In the genomic region with DNA sequence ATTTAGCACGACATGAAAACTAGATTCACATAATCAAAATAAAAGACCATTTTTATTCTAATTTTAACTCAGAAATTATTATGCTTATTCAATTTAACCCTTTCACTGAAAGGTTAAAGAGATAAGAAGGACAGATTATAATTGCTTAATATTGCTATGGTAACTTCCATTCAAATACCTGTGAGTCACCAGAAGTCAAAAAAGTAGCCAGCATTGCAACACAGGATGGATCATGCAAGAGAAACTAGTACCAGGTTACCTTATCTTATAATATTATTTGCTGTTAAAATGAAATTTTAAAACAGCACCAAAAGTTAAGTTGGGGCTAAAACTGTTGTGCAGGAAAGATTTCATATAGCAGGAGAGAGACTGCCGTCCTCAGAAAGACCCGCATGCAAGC, we compare ENCODE assay signal across 11 cellular contexts. TPM values are rescaled to one million over a fixed set of nuclear protein-coding genes. Genes with fewer than 3 reads are reported as not detected.
DNase-seq lines count a peak whose midpoint lies in the region; ATAC-seq, FAIRE-seq and TF ChIP-seq lines count a peak whose summit lies in the region.
"Not testable (repeated sequence)": the region's sequence is repeated elsewhere in the genome, so short reads cannot be mapped to it uniquely, and the experiment has no call there.
"Had no signal": no experiment of that assay in that cellular context is flagged by ENCODE, and none has a peak within 500 bp of the region (broad histone marks: within the 10 kb centered on the region; RNA-seq: fewer than 3 reads in every experiment).

No MANE protein-coding gene starts in this region.

- H3K36me3 ChIP-seq in GM23248 (ENCODE audit: low read depth); IMR-90 (ENCODE audit: control insufficient read depth, insufficient read depth, low read length); bronchial epithelial cell (ENCODE audit: control insufficient read depth, insufficient read depth, low read length); mesenchymal stem cell (ENCODE audit: control insufficient read depth in 1 of 2, insufficient read depth in 2 of 2, low read depth in 1 of 2, low read length in 2 of 2): not testable (repeated sequence)

- not testable (repeated sequence) for H3K9me3 ChIP-seq in GM23248 (ENCODE audit: low read depth); IMR-90 (ENCODE audit: control insufficient read depth, insufficient read depth, low read length); mesenchymal stem cell (ENCODE audit: control insufficient read depth, low read length)

- not testable (repeated sequence) for H3K79me2 ChIP-seq in GM23248 (ENCODE audit: insufficient read depth)

- H3K79me1 ChIP-seq in IMR-90 (ENCODE audit: low read depth in 1 of 2, low read length in 2 of 2); mesenchymal stem cell (replicated peaks; ENCODE audit: low read length, poor library complexity, severe bottlenecking): not testable (repeated sequence)

- dilution Hi-C loops in IMR-90 (cut with HindIII; ENCODE audit: low sequenced_read_pairs, unreplicated experiment): not testable (repeated sequence)

- DNase-seq in GM23248 (peak; percentile 16), IMR-90 (peak; percentile 8), RWPE1 (ENCODE audit: low spot score) (peak; percentile 51), bronchial epithelial cell (ENCODE audit: low read depth) (peak; percentile 93), epithelial cell of esophagus (ENCODE audit: low read depth) (peak; percentile 89), fibroblast of pulmonary artery (ENCODE audit: low read depth) (peak; percentile 46), mesenchymal stem cell (peak; percentile 0)

- not testable (repeated sequence) for H3K4ac ChIP-seq in IMR-90 (ENCODE audit: low read depth, low read length); mesenchymal stem cell (ENCODE audit: low read depth in 1 of 2, low read length in 2 of 2)

- not testable (repeated sequence) for H4K20me1 ChIP-seq in GM23248 (ENCODE audit: insufficient read depth); IMR-90 (ENCODE audit: insufficient read depth, low read length)

- not testable (repeated sequence) for TF ChIP-seq RAD21 in IMR-90 (IDR thresholded peaks at IDR 0.05; ENCODE audit: low read length)

- intact Hi-C loops in IMR-90 (cut with micrococcal nuclease): not testable (repeated sequence)

- TF ChIP-seq POLR2A in IMR-90 (IDR thresholded peaks at IDR 0.05; ENCODE audit: low read depth, low read length): not testable (repeated sequence)

- not testable (repeated sequence) for H2BK15ac ChIP-seq in IMR-90 (ENCODE audit: low read depth, low read length); mesenchymal stem cell (ENCODE audit: low read depth, poor library complexity, severe bottlenecking)

- H3K23ac ChIP-seq in IMR-90 (ENCODE audit: low read depth, low read length); mesenchymal stem cell (ENCODE audit: low read length in 2 of 2): not testable (repeated sequence)

- not testable (repeated sequence) for H3K9me1 ChIP-seq in IMR-90 (ENCODE audit: insufficient read depth, low read length)

- not testable (repeated sequence) for H3K9me2 ChIP-seq in GM23248 (ENCODE audit: insufficient read depth)

- H3K4me3 ChIP-seq in GM23248; IMR-90 (ENCODE audit: insufficient read depth, low read depth, low read length); bronchial epithelial cell (ENCODE audit: low read depth, low read length); epithelial cell of esophagus (ENCODE audit: low read length); fibroblast of pulmonary artery (replicated peaks; ENCODE audit: low read depth, low read length); mesenchymal stem cell (ENCODE audit: insufficient read depth in 1 of 2, low read depth in 1 of 2, low read length in 2 of 2): not testable (repeated sequence)

- H4K91ac ChIP-seq in IMR-90 (ENCODE audit: insufficient read depth, low read depth, low read length); mesenchymal stem cell (ENCODE audit: low read length): not testable (repeated sequence)

- H4K8ac ChIP-seq in IMR-90 (ENCODE audit: low read depth in 2 of 2, low read length in 2 of 2); mesenchymal stem cell (ENCODE audit: low read length): not testable (repeated sequence)

- H2BK12ac ChIP-seq in mesenchymal stem cell (ENCODE audit: low read length in 2 of 2): not testable (repeated sequence)

- not testable (repeated sequence) for H3K18ac ChIP-seq in IMR-90 (ENCODE audit: low read depth, low read length); mesenchymal stem cell (ENCODE audit: low read depth in 1 of 2, low read length in 2 of 2)

- H2AK5ac ChIP-seq in IMR-90 (ENCODE audit: low read depth, low read length); mesenchymal stem cell (ENCODE audit: low read length, severe bottlenecking): not testable (repeated sequence)

- H2BK120ac ChIP-seq in IMR-90 (ENCODE audit: low read depth, low read length); mesenchymal stem cell (ENCODE audit: low read depth, low read length): not testable (repeated sequence)

- BruUV-seq in IMR-90 (replicated peaks; lab: Mats Ljungman, UMichigan): not testable (repeated sequence)

- H3K27ac ChIP-seq in GM23248; IMR-90 (ENCODE audit: insufficient read depth, low read length); RWPE1; mesenchymal stem cell (ENCODE audit: low read length, poor library complexity, severe bottlenecking): not testable (repeated sequence)

- in situ Hi-C loops in GM23248 (cut with MboI); IMR-90 (cut with MboI; ENCODE audit: low sequenced_read_pairs): not testable (repeated sequence)

- not testable (repeated sequence) for H3K14ac ChIP-seq in IMR-90 (replicated peaks; ENCODE audit: low read depth, low read length); mesenchymal stem cell (ENCODE audit: low read length in 2 of 2)

- not testable (repeated sequence) for H3K56ac ChIP-seq in IMR-90 (ENCODE audit: extremely low read depth, insufficient read depth, low read length)

- H3K9ac ChIP-seq in GM23248; IMR-90 (ENCODE audit: low read depth, low read length); mesenchymal stem cell (ENCODE audit: low read length): not testable (repeated sequence)

- not testable (repeated sequence) for H3F3A ChIP-seq in GM23248 (ENCODE audit: insufficient read depth)

- not testable (repeated sequence) for H2BK20ac ChIP-seq in IMR-90 (ENCODE audit: low read depth, low read length)

- not testable (repeated sequence) for H4K5ac ChIP-seq in IMR-90 (ENCODE audit: low read depth, low read length)

- not testable (repeated sequence) for FAIRE-seq in bronchial epithelial cell (lab: Jason Lieb, UNC)

- not testable (repeated sequence) for ATAC-seq in IMR-90 (ENCODE audit: low read depth)

- not testable (repeated sequence) for H3K27me3 ChIP-seq in GM23248 (replicated peaks; ENCODE audit: insufficient read depth); IMR-90 (ENCODE audit: control insufficient read depth, insufficient read depth, low read length); bronchial epithelial cell (ENCODE audit: control insufficient read depth, insufficient read depth, low read length); mesenchymal stem cell (ENCODE audit: control insufficient read depth in 1 of 2, insufficient read depth in 1 of 2, low read length in 2 of 2)

- H2BK5ac ChIP-seq in IMR-90 (ENCODE audit: low read depth, low read length, poor library complexity, severe bottlenecking); mesenchymal stem cell (ENCODE audit: low read depth, low read length, poor library complexity, severe bottlenecking): not testable (repeated sequence)

- TF ChIP-seq CTCF in IMR-90 (conservative IDR thresholded peaks at IDR 0.05; ENCODE audit: low read depth, low read length); RWPE1 (conservative IDR thresholded peaks at IDR 0.05; ENCODE audit: low read depth); bronchial epithelial cell (IDR thresholded peaks at IDR 0.05; ENCODE audit: insufficient read depth, low read length, severe bottlenecking); epithelial cell of esophagus (IDR thresholded peaks at IDR 0.05; ENCODE audit: insufficient read depth, low read depth, low read length, missing control alignments); fibroblast of pulmonary artery (IDR thresholded peaks at IDR 0.05; ENCODE audit: low read length, missing control alignments): not testable (repeated sequence)

- not testable (repeated sequence) for H2AFZ ChIP-seq in GM23248; IMR-90 (replicated peaks; ENCODE audit: low read length, poor library complexity); mesenchymal stem cell (ENCODE audit: low read depth, low read length)

- H2AK9ac ChIP-seq in IMR-90 (replicated peaks; ENCODE audit: low read depth, low read length, poor library complexity): not testable (repeated sequence)

- not testable (repeated sequence) for H3K4me1 ChIP-seq in GM23248 (ENCODE audit: insufficient read depth); IMR-90 (ENCODE audit: control insufficient read depth, insufficient read depth, low read length); mesenchymal stem cell (ENCODE audit: control insufficient read depth, insufficient read depth, low read depth, low read length)

- not testable (repeated sequence) for H3K4me2 ChIP-seq in GM23248 (ENCODE audit: unreplicated experiment); IMR-90 (ENCODE audit: low read depth, low read length); mesenchymal stem cell (ENCODE audit: low read length, poor library complexity, severe bottlenecking)

- CTCF ChIA-PET in IMR-90 (lab: Yijun Ruan, JAX); RWPE1 (lab: Yijun Ruan, JAX): not testable (repeated sequence)

- POLR2A ChIA-PET in IMR-90 (lab: Charles Lee; ENCODE audit: unreplicated experiment); RWPE1 (lab: Yijun Ruan, JAX; ENCODE audit: low non-redundant PET): not testable (repeated sequence)

- 27 to 52% methylated on average over 2 to 3 of the region's 3 CpGs for WGBS in GM23248 (ENCODE audit: low coverage in 1 of 2, low lambda C conversion rate in 2 of 2, missing lambda C conversion rate in 2 of 2), 2 experiments
- WGBS in IMR-90 (ENCODE audit: extremely low coverage in 2 of 2, insufficient read length in 1 of 2), 2 experiments: no CpG with 5 or more reads among the region's 3 CpGs
- WGBS in mesenchymal stem cell: no CpG with 5 or more reads among the region's 3 CpGs

RNA-seq across cellular contexts. Expression of a gene that starts 11.5 kb away (rescaled TPM):
- not detected in 2 replicates for total RNA-seq in GM23248 (2014; rRNA removed; shearing (Covaris generic))
- polyA plus RNA-seq in GM23248 (2016; fragmentation: Nextera tagmentation; extraction: Ambion mirVana) (not detected in 2 replicates), IMR-90 (2012; rRNA removed) (not detected in 2 replicates)
- total RNA-seq in IMR-90 (2012; rRNA removed) (not detected in 2 replicates), bronchial epithelial cell (0.26 and 0.64 TPM in 2 replicates)
- polyA plus RNA-seq in IMR-90 (2012; cell fraction: cytosol; rRNA removed): not detected in 2 replicates
- not detected in 2 replicates for polyA plus RNA-seq in IMR-90 (2012; cell fraction: nucleus; rRNA removed; ENCODE audit: low replicate concordance)
- polyA plus RNA-seq in mesenchymal stem cell (2013, experiment 1 of 2): not detected
- polyA plus RNA-seq in mesenchymal stem cell (2013, experiment 2 of 2): not detected
- total RNA-seq: A172, A673, Caco-2, GM23338 had no signal
- polyA plus RNA-seq: GM23338 had no signal

Comparison
In these comparisons a context has a peak if more than half of its experiments do, and no peak if none do; other contexts are left out.
1. DNase-seq: peak in every context shown above with its lines; median percentile 93 in bronchial epithelial cell; 89 in epithelial cell of esophagus; 51 in RWPE1; 46 in fibroblast of pulmonary artery; 16 in GM23248; 8 in IMR-90; 0 in mesenchymal stem cell.